In the genomic region with DNA sequence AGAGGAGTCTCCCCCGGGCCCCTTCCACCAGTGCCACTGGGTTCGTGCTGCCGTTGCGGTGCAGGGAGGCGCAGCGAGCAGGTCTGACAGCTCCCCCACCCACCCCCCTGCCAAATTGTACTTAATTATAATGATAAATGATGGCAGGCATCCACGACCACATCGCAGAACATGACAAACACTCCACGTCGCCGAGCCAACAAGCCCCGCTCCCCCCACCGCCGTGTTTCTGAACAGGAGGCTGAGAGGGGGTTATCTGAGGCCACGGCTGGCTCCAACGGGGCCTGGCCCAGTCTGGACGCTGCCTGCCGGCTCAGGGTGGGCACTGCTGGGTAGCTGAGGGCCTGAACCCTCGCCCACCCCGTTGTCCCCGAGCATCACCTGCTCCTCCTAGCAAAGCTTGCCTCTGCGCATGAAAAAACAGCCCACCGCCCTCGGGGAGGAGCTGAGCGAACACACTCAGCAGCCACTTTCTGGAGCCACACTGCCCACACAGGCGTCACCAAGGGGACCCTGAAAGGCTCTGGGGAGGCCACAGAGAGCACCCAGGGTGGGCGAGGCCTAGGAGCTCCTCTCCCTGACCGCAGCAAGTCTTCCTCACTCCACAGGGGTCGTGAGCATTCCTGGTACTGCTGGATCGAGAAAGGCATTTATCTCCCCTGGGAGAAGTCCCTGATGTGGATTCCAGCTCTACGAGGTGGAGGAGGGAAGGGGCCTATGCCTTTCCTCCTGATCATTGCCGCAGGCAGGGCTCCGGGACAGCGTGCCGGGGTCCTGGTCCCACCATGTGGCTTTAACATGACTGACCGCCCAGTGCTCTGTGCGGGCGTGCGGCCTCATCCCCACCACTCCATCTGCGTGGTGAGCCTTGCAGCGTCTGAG, we compare ENCODE assay signal across 11 cellular contexts.
"Had no signal": no experiment of that assay in that cellular context is flagged by ENCODE, and none has a peak within 500 bp of the region (broad histone marks: within the 10 kb centered on the region; RNA-seq: fewer than 3 reads in every experiment).

No MANE protein-coding gene starts in this region.

- DNase-seq: activated CD4-positive, CD25-positive, alpha-beta regulatory T cell; activated effector memory CD4-positive, alpha-beta T cell treated with Interleukin-2 at 50 U/mL for 16 hours; activated T-cell treated with anti-CD3 and anti-CD28 coated beads, Interleukin-2, amount 50 U/mL, for 24 hours; amniotic stem cell; body of pancreas; effector memory CD4-positive, alpha-beta T cell; gastrocnemius medialis; kidney; ovary had no signal

- H3K9me3 ChIP-seq: body of pancreas, gastrocnemius medialis, ovary had no signal

- H3K27ac ChIP-seq: body of pancreas, epithelial cell of prostate, gastrocnemius medialis, ovary, skin epidermis had no signal

- H3K36me3 ChIP-seq: gastrocnemius medialis, ovary had no signal

- H3K27me3 ChIP-seq: body of pancreas, gastrocnemius medialis, ovary had no signal

- H3K4me1 ChIP-seq: gastrocnemius medialis had no signal

- ATAC-seq: body of pancreas, gastrocnemius medialis had no signal

- H3K4me3 ChIP-seq: body of pancreas, gastrocnemius medialis, ovary, skin epidermis had no signal
